In genomic region chr19:3500429-3501101, GRCh38 we compare ENCODE assay signal across 1 cellular context.
TF ChIP-seq lines count a peak whose summit lies in the region.

TSS of gene DOHH (minus strand) at chr19:3500674. CDS start at chr19:3496814, 3,860 bp downstream.

TF ChIP-seq in HepG2, 621 proteins besides CTCF, POLR2A, EP300 and RAD21 (continued from another document):
- TF ChIP-seq REST (IDR thresholded peaks at IDR 0.05; ENCODE audit: borderline replicate concordance in 1 of 2, low read depth in 1 of 2, low read length in 2 of 2), result peak in 1 of 2 experiments; percentile 83; a peak in 1 of 4 replicates
- TF ChIP-seq SETDB1 (CRISPR knock-in tag; IDR thresholded peaks at IDR 0.05; ENCODE audit: borderline replicate concordance), result no peak
- TF ChIP-seq PHB2 (IDR thresholded peaks at IDR 0.05; ENCODE audit: partially characterized antibody), result no peak
- peak; percentile 93 for TF ChIP-seq ZNF552 (CRISPR knock-in tag; IDR thresholded peaks at IDR 0.05; ENCODE audit: borderline replicate concordance)
- peak; percentile 97 for TF ChIP-seq MXD3 (CRISPR knock-in tag; IDR thresholded peaks at IDR 0.05)
- 0 out of 2 replicates have a peak, but pooled peaks have one; percentile 75 for TF ChIP-seq CREBL2 (CRISPR knock-in tag; IDR thresholded peaks at IDR 0.05; ENCODE audit: borderline replicate concordance)
